ENCODE assay signal across 18 cellular contexts in the genomic region with DNA sequence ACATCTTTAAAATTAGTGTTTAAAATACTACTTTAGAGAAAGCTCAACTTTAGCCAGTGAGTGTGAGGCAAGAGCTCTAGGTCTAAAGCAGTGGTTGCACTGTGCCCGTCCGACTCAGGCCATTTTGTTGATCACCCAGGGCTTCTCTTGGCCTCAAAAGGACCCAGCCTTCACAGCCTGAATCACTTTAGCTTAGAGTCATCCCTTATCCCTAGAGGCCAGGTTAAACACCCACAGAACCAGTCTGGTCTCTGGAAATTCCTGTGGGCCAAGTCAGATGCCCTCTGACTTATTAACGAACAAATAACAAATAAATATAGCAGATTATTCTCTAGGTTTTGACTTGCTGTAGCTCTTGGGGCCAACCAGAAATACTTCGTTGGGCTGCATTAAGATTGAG.
DNase-seq lines count a peak whose midpoint lies in the region; ATAC-seq and TF ChIP-seq lines count a peak whose summit lies in the region.
"Had no signal": no experiment of that assay in that cellular context is flagged by ENCODE, and none has a peak within 500 bp of the region (broad histone marks: within the 10 kb centered on the region; RNA-seq: fewer than 3 reads in every experiment).

No MANE protein-coding gene starts in this region.

- peaks cover 10% of the 10 kb centered on the region for H3K4me1 ChIP-seq in fibroblast of lung (ENCODE audit: control insufficient read depth, extremely low read depth, insufficient read depth, low read length)
- H3K4me1 ChIP-seq in trophoblast cell (ENCODE audit: control insufficient read depth in 1 of 2, insufficient read depth in 2 of 2, low read length in 2 of 2), result peaks cover 5 to 8% of the 10 kb centered on the region in 2 experiments
- peaks cover 0 to 11% of the 10 kb centered on the region in 2 donors for H3K4me1 ChIP-seq in adrenal gland (replicated peaks in 1 of 2)
- H3K4me1 ChIP-seq in MM.1S (ENCODE audit: low read length), result no peaks in the 10 kb centered on the region
- H3K4me1 ChIP-seq: BLaER1 treated with 17β-estradiol and CSF1 and Interleukin-3, amounts not matched to agents 10 nM and 100 nM; colonic mucosa had no signal

- TF ChIP-seq CTCF in fibroblast of lung (conservative IDR thresholded peaks at IDR 0.05 in 1 of 2, IDR thresholded peaks at IDR 0.05 in 1 of 2; ENCODE audit: low read depth in 1 of 2, low read length in 2 of 2) (no peak), adrenal gland (IDR thresholded peaks at IDR 0.05) (no peak), MM.1S (IDR thresholded peaks at IDR 0.05; ENCODE audit: low read length) (no peak)

- intact Hi-C loops in adrenal gland (cut with DNase I), result no loop called here

- H2AFZ ChIP-seq in fibroblast of lung (ENCODE audit: low read length) (no peak overlapping the region), trophoblast cell (ENCODE audit: insufficient read depth, low read length, poor library complexity) (no peak overlapping the region), MM.1S (ENCODE audit: low read length) (no peak overlapping the region)

- H3K4me2 ChIP-seq in fibroblast of lung (ENCODE audit: extremely low read depth, insufficient read depth, low read length) (no peak overlapping the region), trophoblast cell (ENCODE audit: low read length) (no peak overlapping the region), MM.1S (ENCODE audit: low read depth, low read length) (no peak overlapping the region)
- H3K4me2 ChIP-seq: BLaER1 treated with 17β-estradiol and CSF1 and Interleukin-3, amounts not matched to agents 10 nM and 100 nM had no signal

- no peak overlapping the region for H2BK5ac ChIP-seq in trophoblast cell (ENCODE audit: low read depth, low read length, poor library complexity)

- H3K4me3 ChIP-seq in fibroblast of lung (replicated peaks in 1 of 4; ENCODE audit: control extremely low read depth in 1 of 4, insufficient read depth in 1 of 4, low read depth in 3 of 4, low read length in 4 of 4) (no peak overlapping the region), trophoblast cell (ENCODE audit: low read depth, low read length) (no peak overlapping the region), adrenal gland (no peak overlapping the region), MM.1S (ENCODE audit: low read length) (no peak overlapping the region)
- H3K4me3 ChIP-seq: BLaER1 treated with 17β-estradiol and CSF1 and Interleukin-3, amounts not matched to agents 10 nM and 100 nM; colonic mucosa; skin epidermis; thyroid gland had no signal

- H4K20me1 ChIP-seq in fibroblast of lung (ENCODE audit: control insufficient read depth, extremely low read depth, insufficient read depth, low read length) (no peaks in the 10 kb centered on the region), MM.1S (ENCODE audit: insufficient read depth, low read length) (no peaks in the 10 kb centered on the region)
- H4K20me1 ChIP-seq: BLaER1 treated with 17β-estradiol and CSF1 and Interleukin-3, amounts not matched to agents 10 nM and 100 nM had no signal

- no peak overlapping the region for H4K8ac ChIP-seq in trophoblast cell (ENCODE audit: low read depth, low read length)

- H3K9ac ChIP-seq in fibroblast of lung (ENCODE audit: insufficient read depth, low read length), result no peak overlapping the region
- no peak overlapping the region for H3K9ac ChIP-seq in trophoblast cell (ENCODE audit: low read length)
- H3K9ac ChIP-seq in MM.1S (ENCODE audit: low read length), result no peak overlapping the region
- H3K9ac ChIP-seq: BLaER1 treated with 17β-estradiol and CSF1 and Interleukin-3, amounts not matched to agents 10 nM and 100 nM had no signal

- H3K9me3 ChIP-seq in fibroblast of lung (ENCODE audit: control insufficient read depth, insufficient read depth, low read depth, low read length), result no peaks in the 10 kb centered on the region
- no peaks in the 10 kb centered on the region for H3K9me3 ChIP-seq in trophoblast cell (ENCODE audit: insufficient read depth, low read depth, low read length)
- H3K9me3 ChIP-seq in adrenal gland (replicated peaks in 1 of 3), result no peaks in the 10 kb centered on the region
- no peaks in the 10 kb centered on the region for H3K9me3 ChIP-seq in MM.1S (replicated peaks; ENCODE audit: insufficient read depth, low read length)
- H3K9me3 ChIP-seq: BLaER1 treated with 17β-estradiol and CSF1 and Interleukin-3, amounts not matched to agents 10 nM and 100 nM; colonic mucosa; thyroid gland had no signal

- H3F3A ChIP-seq in MM.1S (ENCODE audit: insufficient read depth, low read length), result no peaks in the 10 kb centered on the region

- no peak overlapping the region for H3K27ac ChIP-seq in fibroblast of lung (ENCODE audit: insufficient read depth, low read length)
- no peak overlapping the region for H3K27ac ChIP-seq in trophoblast cell (ENCODE audit: low read depth, low read length)
- H3K27ac ChIP-seq in adrenal gland, result no peak overlapping the region
- H3K27ac ChIP-seq in MM.1S (ENCODE audit: low read length), result no peak overlapping the region
- H3K27ac ChIP-seq: BLaER1 treated with 17β-estradiol and CSF1 and Interleukin-3, amounts not matched to agents 10 nM and 100 nM; colonic mucosa; thyroid gland; WERI-Rb-1 had no signal

- no peaks in the 10 kb centered on the region for H3K9me2 ChIP-seq in MM.1S (replicated peaks; ENCODE audit: insufficient read depth, low read length)

- no peak for TF ChIP-seq POLR2A in adrenal gland (IDR thresholded peaks at IDR 0.05)

- peaks cover 5% of the 10 kb centered on the region for H3K79me2 ChIP-seq in fibroblast of lung (ENCODE audit: control insufficient read depth, insufficient read depth, low read length)
- no peaks in the 10 kb centered on the region for H3K79me2 ChIP-seq in trophoblast cell (ENCODE audit: control insufficient read depth, insufficient read depth, low read length, poor library complexity)
- no peaks in the 10 kb centered on the region for H3K79me2 ChIP-seq in MM.1S (ENCODE audit: low read length)

- H3K18ac ChIP-seq in trophoblast cell (ENCODE audit: low read length), result no peak overlapping the region

- ATAC-seq in GM19395 (IDR thresholded peaks at IDR 0.05; ENCODE audit: unreplicated experiment), result no peak
- ATAC-seq in HG03469 (IDR thresholded peaks at IDR 0.05; ENCODE audit: unreplicated experiment), result no peak
- ATAC-seq: activated CD8-positive, alpha-beta T cell treated with anti-CD3 and anti-CD28 coated beads, Interleukin-2, amount 10 ng/mL, durations not matched to agents 7 days and 5 days; stimulated activated effector memory CD8-positive, alpha-beta T cell treated with anti-CD3 and anti-CD28 coated beads, Interleukin-12 subunit alpha, Interleukin-12 subunit beta, amount 100 ng/mL, for 72 hours had no signal

- WGBS in trophoblast cell (ENCODE audit: extremely low coverage, insufficient coverage, insufficient read length), result no CpG with 5 or more reads among the region's 4 CpGs
- 89 to 95% (median 92%) methylated on average over 4 of the region's 4 CpGs for WGBS in adrenal gland, 4 donors

- H3K36me3 ChIP-seq in fibroblast of lung (ENCODE audit: control insufficient read depth, insufficient read depth, low read length) (no peaks in the 10 kb centered on the region), trophoblast cell (ENCODE audit: control insufficient read depth in 1 of 2, insufficient read depth in 2 of 2, low read length in 2 of 2) (peaks cover 2 to 3% of the 10 kb centered on the region in 2 experiments), adrenal gland (replicated peaks in 1 of 2) (no peaks in the 10 kb centered on the region), MM.1S (replicated peaks; ENCODE audit: insufficient read depth, low read length) (no peaks in the 10 kb centered on the region)
- H3K36me3 ChIP-seq: colonic mucosa, thyroid gland, WERI-Rb-1 had no signal

- no peak overlapping the region for H2BK12ac ChIP-seq in trophoblast cell (ENCODE audit: low read length)

- DNase-seq in EL (peak; percentile 89), RPMI7951 (ENCODE audit: low read depth) (peak; percentile 42), fibroblast of lung (ENCODE audit: low read depth in 2 of 2) (peak; percentile 57 to 80), trophoblast cell (peak; percentile 83 to 91), adrenal gland (no peak), MM.1S (no peak)
- DNase-seq: activated CD8-positive, alpha-beta T cell treated with anti-CD3 and anti-CD28 coated beads, Interleukin-2, amount 10 ng/mL, durations not matched to agents 7 days and 5 days; colonic mucosa; DMS 273 treated with DMSO at 0.1 percent for 48 hours; left cardiac atrium; NCI-H1105; thyroid gland; WERI-Rb-1 had no signal

- no peak overlapping the region for H4K91ac ChIP-seq in trophoblast cell (ENCODE audit: low read depth, low read length)

- no peak overlapping the region for H4K12ac ChIP-seq in trophoblast cell (ENCODE audit: low read depth, low read length)

- H2AK5ac ChIP-seq in trophoblast cell (ENCODE audit: low read length), result no peak overlapping the region

- no peak overlapping the region for H3K4ac ChIP-seq in trophoblast cell (ENCODE audit: low read depth, low read length)

- H3K14ac ChIP-seq in trophoblast cell (ENCODE audit: low read length), result no peak overlapping the region

- no peaks in the 10 kb centered on the region for H3K79me1 ChIP-seq in trophoblast cell (ENCODE audit: low read length)

- no peak overlapping the region for H3K23ac ChIP-seq in trophoblast cell (ENCODE audit: low read length)

- H3K27me3 ChIP-seq in fibroblast of lung (ENCODE audit: control insufficient read depth, insufficient read depth, low read length) (no peaks in the 10 kb centered on the region), trophoblast cell (ENCODE audit: insufficient read depth, low read length) (no peaks in the 10 kb centered on the region), adrenal gland (no peaks in the 10 kb centered on the region), MM.1S (replicated peaks; ENCODE audit: insufficient read depth, low read length) (no peaks in the 10 kb centered on the region)
- H3K27me3 ChIP-seq: BLaER1 treated with 17β-estradiol and CSF1 and Interleukin-3, amounts not matched to agents 10 nM and 100 nM; colonic mucosa; thyroid gland had no signal

- no peak overlapping the region for H2BK120ac ChIP-seq in trophoblast cell (ENCODE audit: insufficient read depth, low read length, poor library complexity)

Comparison
In these comparisons a context has a peak if more than half of its experiments do, and no peak if none do; other contexts are left out.
1. DNase-seq: peak in EL (single experiment), RPMI7951 (single experiment), fibroblast of lung (2 of 2) and trophoblast cell (2 of 2); none in adrenal gland (0 of 7) and MM.1S (single experiment).